19 cellular contexts compared by ENCODE assay signal in genomic region chr2:23689131-23689700, GRCh38.
A peak's percentile ranks its signal among the peaks of the same experiment; 100 is the strongest.
DNase-seq lines count a peak whose midpoint lies in the region; TF ChIP-seq lines count a peak whose summit lies in the region.
"Had no signal": no experiment of that assay in that cellular context is flagged by ENCODE, and none has a peak within 500 bp of the region (broad histone marks: within the 10 kb centered on the region; RNA-seq: fewer than 3 reads in every experiment).

No MANE protein-coding gene starts in this region.

- H3K36me3 Mint-ChIP-seq in IgD-negative memory B cell = peaks cover 5% of the 10 kb centered on the region
- H3K36me3 Mint-ChIP-seq in progenitor cell of endocrine pancreas (ENCODE audit: insufficient read depth) = no peaks in the 10 kb centered on the region
- H3K36me3 Mint-ChIP-seq in activated T-cell treated with anti-CD3 and anti-CD28 coated beads, Interleukin-2, amount 50 U/mL, for 24 hours (ENCODE audit: low read depth) = peaks cover 8% of the 10 kb centered on the region

- no peaks in the 10 kb centered on the region for H3K27me3 Mint-ChIP-seq in IgD-negative memory B cell
- H3K27me3 Mint-ChIP-seq in progenitor cell of endocrine pancreas = no peaks in the 10 kb centered on the region
- H3K27me3 Mint-ChIP-seq in activated T-cell treated with anti-CD3 and anti-CD28 coated beads, Interleukin-2, amount 50 U/mL, for 24 hours = no peaks in the 10 kb centered on the region
- H3K27me3 Mint-ChIP-seq: B cell had no signal

- intact Hi-C loops in testis (cut with DNase I; ENCODE audit: low total_unique reads) = no loop called here

- peaks cover 43% of the 10 kb centered on the region for H3K4me1 ChIP-seq in BLaER1
- no peaks in the 10 kb centered on the region for H3K4me1 ChIP-seq in testis
- H3K4me1 ChIP-seq: A549 had no signal

- DNase-seq in left kidney (ENCODE audit: low read depth, low spot score) (peak; percentile 13), progenitor cell of endocrine pancreas (ENCODE audit: low spot score, unreplicated experiment) (no peak), testis (no peak), MV-4-11 (lab: John Stamatoyannopoulos, UW) (no peak)
- no peak for DNase-seq in activated T-cell treated with anti-CD3 and anti-CD28 coated beads, Interleukin-2, amount 50 U/mL, for 24 hours
- DNase-seq: EL, GF-D8, NCI-H1105 treated with DMSO at 0.1 percent for 48 hours, NCI-H1694, NCI-H2081, NCI-H2171, NCI-H345, NCI-H526, OCI-M1 had no signal

- H3K4me3 ChIP-seq in BLaER1 (no peak overlapping the region), testis (no peak overlapping the region)
- H3K4me3 ChIP-seq: A549 had no signal

- peak overlapping the region; percentile 49 for H3K4me2 ChIP-seq in BLaER1
- H3K4me2 ChIP-seq: A549, KMS-11 had no signal

- H3K27me3 ChIP-seq in BLaER1 (no peaks in the 10 kb centered on the region), testis (no peaks in the 10 kb centered on the region)

- H3K9me3 Mint-ChIP-seq in IgD-negative memory B cell (no peaks in the 10 kb centered on the region), progenitor cell of endocrine pancreas (ENCODE audit: low read depth) (no peaks in the 10 kb centered on the region)
- no peaks in the 10 kb centered on the region for H3K9me3 Mint-ChIP-seq in activated T-cell treated with anti-CD3 and anti-CD28 coated beads, Interleukin-2, amount 50 U/mL, for 24 hours

- H3K4me3 Mint-ChIP-seq in IgD-negative memory B cell = no peak overlapping the region
- H3K4me3 Mint-ChIP-seq in progenitor cell of endocrine pancreas (ENCODE audit: low read depth) = no peak overlapping the region
- no peak overlapping the region for H3K4me3 Mint-ChIP-seq in activated T-cell treated with anti-CD3 and anti-CD28 coated beads, Interleukin-2, amount 50 U/mL, for 24 hours
- H3K4me3 Mint-ChIP-seq: B cell had no signal

- WGBS in testis, 2 donors = 80 to 85% methylated on average over 11 of the region's 11 CpGs

- H3K27ac Mint-ChIP-seq in IgD-negative memory B cell (peak overlapping the region in 2 of 3 donors; percentile 62 to 63), progenitor cell of endocrine pancreas (peak overlapping the region; percentile 37)
- H3K27ac Mint-ChIP-seq in activated T-cell treated with anti-CD3 and anti-CD28 coated beads, Interleukin-2, amount 50 U/mL, for 24 hours = no peak overlapping the region
- H3K27ac Mint-ChIP-seq: B cell had no signal

- H4K20me1 ChIP-seq in BLaER1 = peaks cover 12% of the 10 kb centered on the region; the same call in 1 of the 2 replicates

- no peak for TF ChIP-seq POLR2A in testis (IDR thresholded peaks at IDR 0.05)

- H3K36me3 ChIP-seq in BLaER1 (no peaks in the 10 kb centered on the region), testis (ENCODE audit: low read depth, missing control alignments) (no peaks in the 10 kb centered on the region)

- TF ChIP-seq CTCF in progenitor cell of endocrine pancreas (IDR thresholded peaks at IDR 0.05; ENCODE audit: unreplicated experiment) (no peak), testis (IDR thresholded peaks at IDR 0.05) (no peak)

- no peak overlapping the region for H3K27ac ChIP-seq in BLaER1
- H3K27ac ChIP-seq in testis = no peak overlapping the region
- H3K27ac ChIP-seq: A549, KMS-11 had no signal

- H3K9ac ChIP-seq in BLaER1 = no peak overlapping the region
- H3K9ac ChIP-seq: KMS-11 had no signal

- H3K4me1 Mint-ChIP-seq in IgD-negative memory B cell (no peaks in the 10 kb centered on the region), progenitor cell of endocrine pancreas (ENCODE audit: low read depth) (peaks cover 3% of the 10 kb centered on the region)
- no peaks in the 10 kb centered on the region for H3K4me1 Mint-ChIP-seq in activated T-cell treated with anti-CD3 and anti-CD28 coated beads, Interleukin-2, amount 50 U/mL, for 24 hours (ENCODE audit: low read depth)

- H3K9me3 ChIP-seq in BLaER1 (no peaks in the 10 kb centered on the region), testis (no peaks in the 10 kb centered on the region)
- H3K9me3 ChIP-seq: A549 had no signal
